Comparison of ENCODE assay signal across 8 cellular contexts in the genomic region with DNA sequence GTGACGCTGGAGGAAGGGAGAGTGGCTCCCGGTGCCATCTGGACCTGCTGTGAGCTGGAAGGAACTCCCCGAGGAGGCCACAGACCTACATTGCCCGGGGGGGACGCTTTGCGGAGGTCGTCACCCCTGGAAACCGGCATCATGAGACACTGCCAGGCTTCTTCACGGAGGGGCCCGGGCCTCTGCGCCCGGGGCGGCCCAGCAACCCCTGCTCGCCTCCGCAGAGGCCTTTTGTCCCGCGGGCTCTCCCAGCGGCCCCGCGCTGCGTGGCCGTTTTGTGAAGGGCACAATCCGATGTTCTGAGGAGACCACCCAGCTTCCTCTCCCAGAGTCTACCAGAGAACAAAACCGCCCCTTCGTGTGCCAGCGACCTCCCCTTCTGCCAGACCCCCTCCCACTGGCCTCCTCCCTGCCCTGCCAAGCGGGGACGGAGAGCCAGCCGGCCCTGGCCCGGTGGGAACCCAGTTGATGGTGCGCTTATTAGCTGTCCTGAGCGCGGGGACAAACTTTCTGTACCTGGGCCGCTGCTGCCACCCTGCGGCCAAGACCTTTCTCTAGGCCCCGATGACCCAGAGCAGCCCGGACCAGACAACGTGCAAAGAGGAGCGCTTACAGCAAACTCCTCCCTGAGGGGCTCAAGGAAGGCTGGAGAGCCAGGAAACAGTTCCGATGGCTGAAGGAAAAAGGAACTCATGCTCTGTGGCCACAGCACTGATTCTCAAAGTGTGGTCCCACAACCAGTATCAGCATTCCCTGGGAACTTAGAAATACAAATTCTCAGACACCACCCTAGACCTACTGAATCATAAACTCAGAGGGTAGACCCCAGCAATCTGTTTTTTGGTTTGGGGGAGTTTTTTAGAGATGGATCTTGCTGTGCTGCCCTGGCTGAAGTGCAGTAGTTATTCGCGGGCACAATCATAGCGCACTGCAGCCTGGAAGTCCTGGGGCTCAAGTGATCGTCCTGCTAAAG.
DNase-seq lines count a peak whose midpoint lies in the region; ATAC-seq, FAIRE-seq and TF ChIP-seq lines count a peak whose summit lies in the region.

No MANE protein-coding gene starts in this region.

- peak; percentile 87 for TF ChIP-seq CTCF in 22Rv1 (IDR thresholded peaks at IDR 0.05)
- peak; percentile 55 to 64 for TF ChIP-seq CTCF in tibial artery (IDR thresholded peaks at IDR 0.05)

- peak; percentile 68 for ATAC-seq in HG02678 (IDR thresholded peaks at IDR 0.05; ENCODE audit: unreplicated experiment)
- no peak for ATAC-seq in naive thymus-derived CD8-positive, alpha-beta T cell

- DNase-seq in GM12892 (ENCODE audit: insufficient read length) (peak; percentile 60), NCI-H1930 (lab: John Stamatoyannopoulos, UW) (peak; percentile 52 to 77), fibroblast of the conjunctiva (ENCODE audit: low read depth) (peak; percentile 49), tibial artery (peak; percentile 80 to 87)
- peak; percentile 31 for DNase-seq in activated CD8-positive, alpha-beta memory T cell treated with anti-CD3 and anti-CD28 coated beads, Interleukin-2, amount 50 U/mL, for 4 hours
- DNase-seq in naive thymus-derived CD8-positive, alpha-beta T cell = peak in 2 of 10 donors; percentile 19 to 32

- no peak for TF ChIP-seq POLR2A in GM12892 (IDR thresholded peaks at IDR 0.05; ENCODE audit: low read depth, low read length)

- H3K27ac ChIP-seq in 22Rv1 (no peak overlapping the region), tibial artery (peak overlapping the region; percentile 36 to 57)

- intact Hi-C loops in tibial artery (cut with DNase I; ENCODE audit: low total_unique reads) = no loop called here

- FAIRE-seq in GM12892 (lab: Jason Lieb, UNC) = peak; percentile 62

- H3K27me3 ChIP-seq in tibial artery = peaks cover 0 to 4% of the 10 kb centered on the region in 2 donors

- peaks cover 1 to 17% (median 7%) of the 10 kb centered on the region in 5 donors for H3K27me3 Mint-ChIP-seq in naive thymus-derived CD8-positive, alpha-beta T cell

- H3K9me3 ChIP-seq in tibial artery = no peaks in the 10 kb centered on the region

- peak overlapping the region in 6 of 10 donors; percentile 18 to 57 (median 30) for H3K4me3 Mint-ChIP-seq in naive thymus-derived CD8-positive, alpha-beta T cell

- peak overlapping the region; percentile 19 to 32 for H3K4me3 ChIP-seq in tibial artery

- peaks cover 7 to 36% (median 19%) of the 10 kb centered on the region in 4 donors for H3K4me1 Mint-ChIP-seq in naive thymus-derived CD8-positive, alpha-beta T cell

- POLR2A ChIA-PET in naive thymus-derived CD8-positive, alpha-beta T cell (lab: Charles Lee) = no interaction called here

- H3K9me3 Mint-ChIP-seq in naive thymus-derived CD8-positive, alpha-beta T cell = no peaks in the 10 kb centered on the region

- H3K4me1 ChIP-seq in tibial artery = peaks cover 0 to 22% (median 16%) of the 10 kb centered on the region in 4 donors

- H3K36me3 ChIP-seq in tibial artery = no peaks in the 10 kb centered on the region

- H3K36me3 Mint-ChIP-seq in naive thymus-derived CD8-positive, alpha-beta T cell = no peaks in the 10 kb centered on the region

- peak overlapping the region in 1 of 10 donors; percentile 35 for H3K27ac Mint-ChIP-seq in naive thymus-derived CD8-positive, alpha-beta T cell
